In genomic region chr2:8090748-8091700, GRCh38 we compare ENCODE assay signal across 1 cellular context.
TF ChIP-seq lines count a peak whose summit lies in the region.

No MANE protein-coding gene starts in this region.

TF ChIP-seq in HepG2, 621 proteins besides CTCF, POLR2A, EP300 and RAD21 (continued from another document and continues in another):
- TF ChIP-seq ZBTB33 (CRISPR knock-in tag; IDR thresholded peaks at IDR 0.05) (peak; percentile 52; the same call in 1 of the 2 replicates), ZHX2 (IDR thresholded peaks at IDR 0.05; ENCODE audit: low read depth) (peak; percentile 80), ZHX2 (CRISPR knock-in tag; IDR thresholded peaks at IDR 0.05; ENCODE audit: borderline replicate concordance) (no peak), ZNF576 (CRISPR knock-in tag; IDR thresholded peaks at IDR 0.05) (no peak), ZBTB25 (CRISPR knock-in tag; IDR thresholded peaks at IDR 0.05) (peak; percentile 87), FOSL1 (CRISPR knock-in tag; IDR thresholded peaks at IDR 0.05; ENCODE audit: borderline replicate concordance) (peak; percentile 82; the same call in 1 of the 2 replicates), POGZ (CRISPR knock-in tag; IDR thresholded peaks at IDR 0.05) (peak; percentile 99), MAX (IDR thresholded peaks at IDR 0.05) (peak; percentile 73; the same call in 1 of the 2 replicates), HMGXB4 (CRISPR knock-in tag; IDR thresholded peaks at IDR 0.05; ENCODE audit: borderline replicate concordance in 1 of 2, low read depth in 1 of 2) (peak; percentile 79 to 80; a peak in 3 of 4 replicates), PAF1 (CRISPR knock-in tag; IDR thresholded peaks at IDR 0.05) (no peak), KAT7 (CRISPR knock-in tag; IDR thresholded peaks at IDR 0.05; ENCODE audit: borderline replicate concordance) (peak; percentile 79), SNAPC5 (CRISPR knock-in tag; IDR thresholded peaks at IDR 0.05; ENCODE audit: borderline replicate concordance) (no peak; the same call in 1 of the 2 replicates), ZNF446 (CRISPR knock-in tag; IDR thresholded peaks at IDR 0.05) (no peak), TBL1XR1 (IDR thresholded peaks at IDR 0.05; ENCODE audit: borderline replicate concordance, low read length, partially characterized antibody) (peak; percentile 94), TEAD3 (CRISPR knock-in tag; optimal IDR thresholded peaks at IDR 0.05; ENCODE audit: borderline replicate concordance) (peak; percentile 63), ZNF605 (CRISPR knock-in tag; IDR thresholded peaks at IDR 0.05) (peak; percentile 52; the same call in 1 of the 2 replicates), ZFP36L2 (CRISPR knock-in tag; IDR thresholded peaks at IDR 0.05) (no peak), PLRG1 (conservative IDR thresholded peaks at IDR 0.05) (no peak), ZNF256 (CRISPR knock-in tag; conservative IDR thresholded peaks at IDR 0.05) (no peak), GATAD1 (CRISPR knock-in tag; IDR thresholded peaks at IDR 0.05) (peak; percentile 72), PLSCR1 (CRISPR knock-in tag; IDR thresholded peaks at IDR 0.05; ENCODE audit: borderline replicate concordance) (no peak), ZNF775 (CRISPR knock-in tag; IDR thresholded peaks at IDR 0.05; ENCODE audit: borderline replicate concordance) (peak; percentile 92; the same call in 1 of the 2 replicates), ZNF292 (CRISPR knock-in tag; IDR thresholded peaks at IDR 0.05; ENCODE audit: borderline replicate concordance, low read depth) (peak; percentile 93; the same call in 1 of the 2 replicates), ZNF552 (CRISPR knock-in tag; IDR thresholded peaks at IDR 0.05; ENCODE audit: borderline replicate concordance) (no peak), ZNF10 (CRISPR knock-in tag; IDR thresholded peaks at IDR 0.05; ENCODE audit: borderline replicate concordance, low read depth) (no peak), E2F5 (CRISPR knock-in tag; conservative IDR thresholded peaks at IDR 0.05) (no peak), ZNF333 (CRISPR knock-in tag; IDR thresholded peaks at IDR 0.05; ENCODE audit: borderline replicate concordance) (no peak; the same call in 1 of the 2 replicates), FLYWCH1 (CRISPR knock-in tag; IDR thresholded peaks at IDR 0.05) (no peak), ZNF280D (CRISPR knock-in tag; IDR thresholded peaks at IDR 0.05) (no peak), GMEB2 (CRISPR knock-in tag; IDR thresholded peaks at IDR 0.05; ENCODE audit: low read depth) (no peak), TERF1 (CRISPR knock-in tag; IDR thresholded peaks at IDR 0.05) (no peak), NFKBIZ (CRISPR knock-in tag; IDR thresholded peaks at IDR 0.05) (peak; percentile 87; the same call in 1 of the 2 replicates), ZFP1 (CRISPR knock-in tag; IDR thresholded peaks at IDR 0.05) (peak; percentile 69; the same call in 1 of the 2 replicates), MAFK (conservative IDR thresholded peaks at IDR 0.05 in 1 of 2, IDR thresholded peaks at IDR 0.05 in 1 of 2; ENCODE audit: low read length in 2 of 2) (0 out of 4 replicates have a peak, but pooled peaks of 1 of the 2 experiments have one; percentile 3), ZNF20 (CRISPR knock-in tag; IDR thresholded peaks at IDR 0.05) (no peak), HDAC2 (CRISPR knock-in tag; IDR thresholded peaks at IDR 0.05) (peak; percentile 87), ZNF33B (CRISPR knock-in tag; IDR thresholded peaks at IDR 0.05) (no peak), MZF1 (CRISPR knock-in tag; IDR thresholded peaks at IDR 0.05; ENCODE audit: borderline replicate concordance) (no peak), KDM5B (CRISPR knock-in tag; IDR thresholded peaks at IDR 0.05; ENCODE audit: borderline replicate concordance) (no peak)
